ENCODE assay signal across 21 cellular contexts in the genomic region with DNA sequence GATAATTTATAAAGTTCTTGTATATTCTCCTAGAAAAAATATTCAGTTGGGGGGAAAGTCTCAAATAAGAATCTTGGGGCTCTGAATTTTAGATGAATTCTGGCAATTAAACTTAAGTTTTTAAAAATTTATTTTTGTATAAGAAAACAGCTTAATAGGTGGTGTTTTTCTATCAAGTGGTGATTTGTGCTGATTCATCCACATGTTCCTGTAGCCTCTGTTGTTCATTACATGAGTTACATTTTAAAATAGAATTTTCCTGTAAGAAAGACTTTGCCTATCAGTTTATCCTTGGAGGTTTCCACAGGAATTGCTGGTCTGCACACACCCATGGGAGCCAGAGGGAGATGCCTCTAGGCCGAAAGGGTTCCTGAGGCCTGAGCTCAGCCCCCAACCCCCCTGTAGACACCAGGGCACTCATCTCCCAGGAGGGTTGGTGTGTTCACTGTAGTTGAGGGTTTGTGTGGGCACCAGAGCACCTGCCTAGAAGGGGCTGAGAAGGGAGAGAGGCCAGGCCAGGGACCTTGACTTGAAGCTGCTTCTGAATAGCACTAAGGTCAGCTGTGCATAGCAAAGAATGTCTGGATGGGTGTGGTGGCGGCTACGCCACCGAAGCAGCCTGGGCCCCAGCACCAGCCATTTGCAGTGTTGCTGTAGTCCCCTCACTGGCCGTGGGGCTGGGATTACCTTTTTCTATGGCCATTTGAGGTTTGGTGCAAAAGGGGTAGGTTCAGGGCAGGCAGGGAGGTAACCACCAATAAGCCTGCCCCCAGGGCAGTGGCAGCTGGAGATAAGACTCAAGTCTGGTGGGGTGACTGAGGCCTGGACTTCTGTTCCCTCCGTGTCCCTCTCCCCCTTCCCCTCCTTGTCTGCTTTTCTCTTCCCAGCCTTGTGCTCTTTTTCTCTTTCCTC. TPM values are rescaled to one million over a fixed set of nuclear protein-coding genes. Genes with fewer than 3 reads are reported as not detected.
DNase-seq lines count a peak whose midpoint lies in the region; ATAC-seq lines count a peak whose summit lies in the region.
"Had no signal": no experiment of that assay in that cellular context is flagged by ENCODE, and none has a peak within 500 bp of the region (broad histone marks: within the 10 kb centered on the region; RNA-seq: fewer than 3 reads in every experiment).

No MANE protein-coding gene starts in this region.

- DNase-seq in stimulated activated naive CD8-positive, alpha-beta T cell treated with anti-CD3 and anti-CD28 coated beads, Interleukin-15, Interleukin-2, amounts not matched to agents 100 U/mL and 50 U/mL, for 24 hours, result no peak
- DNase-seq in stimulated activated naive CD8-positive, alpha-beta T cell treated with anti-CD3 and anti-CD28 coated beads, Interleukin-15, amount 100 ng/mL, for 72 hours, result no peak
- DNase-seq in central memory CD8-positive, alpha-beta T cell (ENCODE audit: low spot score in 2 of 2), result no peak
- DNase-seq in myocyte (ENCODE audit: low read depth), result peak; percentile 95
- DNase-seq in SK-N-DZ (ENCODE audit: low spot score), result no peak
- DNase-seq: activated CD4-positive, alpha-beta T cell treated with anti-CD3 and anti-CD28 coated beads for 4 hours; activated CD8-positive, alpha-beta memory T cell treated with anti-CD3 and anti-CD28 coated beads, Interleukin-2, amount 10 ng/mL, durations not matched to agents 7 days and 5 days; adrenal gland; heart left ventricle; left ventricle myocardium superior; NCI-H1105; NCI-H446; PC-3; SHP77 treated with DMSO at 0.1 percent for 48 hours; small intestine; stimulated activated CD4-positive, alpha-beta T cell treated with anti-CD3 and anti-CD28 coated beads, Interleukin-2, amount 100 ng/mL, for 48 hours; stimulated activated naive CD4-positive, alpha-beta T cell treated with Interleukin-2 at 50 U/mL for 16 hours; T-cell had no signal

- H3K4me3 Mint-ChIP-seq in stimulated activated naive CD8-positive, alpha-beta T cell treated with anti-CD3 and anti-CD28 coated beads, Interleukin-15, amount 100 ng/mL, for 72 hours, result no peak overlapping the region
- H3K4me3 Mint-ChIP-seq in central memory CD8-positive, alpha-beta T cell, result no peak overlapping the region
- H3K4me3 Mint-ChIP-seq: activated CD8-positive, alpha-beta memory T cell treated with anti-CD3 and anti-CD28 coated beads, Interleukin-2, amount 10 ng/mL, durations not matched to agents 7 days and 5 days; T-cell had no signal

- peaks cover 26% of the 10 kb centered on the region for H3K36me3 Mint-ChIP-seq in central memory CD8-positive, alpha-beta T cell (ENCODE audit: insufficient read depth)

- no peaks in the 10 kb centered on the region for H3K27me3 Mint-ChIP-seq in stimulated activated naive CD8-positive, alpha-beta T cell treated with anti-CD3 and anti-CD28 coated beads, Interleukin-15, amount 100 ng/mL, for 72 hours
- no peaks in the 10 kb centered on the region for H3K27me3 Mint-ChIP-seq in central memory CD8-positive, alpha-beta T cell
- H3K27me3 Mint-ChIP-seq: activated CD8-positive, alpha-beta memory T cell treated with anti-CD3 and anti-CD28 coated beads, Interleukin-2, amount 10 ng/mL, durations not matched to agents 7 days and 5 days; T-cell had no signal

- no peaks in the 10 kb centered on the region for H3K4me1 Mint-ChIP-seq in stimulated activated naive CD8-positive, alpha-beta T cell treated with anti-CD3 and anti-CD28 coated beads, Interleukin-15, amount 100 ng/mL, for 72 hours
- no peaks in the 10 kb centered on the region for H3K4me1 Mint-ChIP-seq in central memory CD8-positive, alpha-beta T cell
- H3K4me1 Mint-ChIP-seq: T-cell had no signal

- ATAC-seq in stimulated activated naive CD8-positive, alpha-beta T cell treated with anti-CD3 and anti-CD28 coated beads, Interleukin-15, Interleukin-2, amounts not matched to agents 100 U/mL and 50 U/mL, for 24 hours, result peak; percentile 3
- ATAC-seq in stimulated activated naive CD8-positive, alpha-beta T cell treated with anti-CD3 and anti-CD28 coated beads, Interleukin-15, amount 100 ng/mL, for 72 hours, result no peak
- ATAC-seq in central memory CD8-positive, alpha-beta T cell (replicated peaks; ENCODE audit: extremely low read depth, poor library complexity, severe bottlenecking), result no peak
- ATAC-seq in HG03045 (IDR thresholded peaks at IDR 0.05; ENCODE audit: unreplicated experiment), result no peak
- ATAC-seq in GM18868 (IDR thresholded peaks at IDR 0.05; ENCODE audit: unreplicated experiment), result no peak
- ATAC-seq in HG02763 (IDR thresholded peaks at IDR 0.05; ENCODE audit: unreplicated experiment), result no peak
- ATAC-seq: activated CD8-positive, alpha-beta memory T cell treated with anti-CD3 and anti-CD28 coated beads, Interleukin-2, amount 10 ng/mL, durations not matched to agents 7 days and 5 days; left ventricle myocardium superior; PC-3; T-cell had no signal

- no peaks in the 10 kb centered on the region for H3K9me3 Mint-ChIP-seq in stimulated activated naive CD8-positive, alpha-beta T cell treated with anti-CD3 and anti-CD28 coated beads, Interleukin-15, amount 100 ng/mL, for 72 hours
- no peaks in the 10 kb centered on the region for H3K9me3 Mint-ChIP-seq in central memory CD8-positive, alpha-beta T cell
- H3K9me3 Mint-ChIP-seq: T-cell had no signal

- H3K27ac Mint-ChIP-seq in stimulated activated naive CD8-positive, alpha-beta T cell treated with anti-CD3 and anti-CD28 coated beads, Interleukin-15, amount 100 ng/mL, for 72 hours, result peak overlapping the region in 1 of 2 donors; percentile 43
- peak overlapping the region; percentile 61 for H3K27ac Mint-ChIP-seq in central memory CD8-positive, alpha-beta T cell (ENCODE audit: low read depth)
- H3K27ac Mint-ChIP-seq: activated CD8-positive, alpha-beta memory T cell treated with anti-CD3 and anti-CD28 coated beads, Interleukin-2, amount 10 ng/mL, durations not matched to agents 7 days and 5 days had no signal

RNA-seq across cellular contexts. Expression of gene DNAJA4, which starts 11.9 kb away (rescaled TPM):
- total RNA-seq in myocyte, result 9.8 and 11.6 TPM in 2 replicates
- 7.7 TPM for polyA plus RNA-seq in myocyte (2012)
- 0.09 and 0.29 TPM in 2 replicates for polyA plus RNA-seq in SK-N-DZ (2014; cell fraction: cytosol; rRNA removed)
- polyA plus RNA-seq in SK-N-DZ (2014; cell fraction: nucleus; rRNA removed), result 0.52 and 1.0 TPM in 2 replicates

RNA-seq across cellular contexts. Expression of gene SKIC8, which starts 23.1 kb away (rescaled TPM):
- 49.5 and 56.8 TPM in 2 replicates for total RNA-seq in myocyte
- polyA plus RNA-seq in myocyte (2012), result 70.5 TPM
- 110 and 148 TPM in 2 replicates for polyA plus RNA-seq in SK-N-DZ (2014; cell fraction: cytosol; rRNA removed)
- polyA plus RNA-seq in SK-N-DZ (2014; cell fraction: nucleus; rRNA removed), result 102 and 133 TPM in 2 replicates

RNA-seq across cellular contexts. Expression of gene ACSBG1, which starts 41.9 kb away (rescaled TPM):
- total RNA-seq in myocyte, result 2.9 and 5.2 TPM in 2 replicates
- polyA plus RNA-seq in myocyte (2012), result 0.68 TPM
- polyA plus RNA-seq in SK-N-DZ (2014; cell fraction: cytosol; rRNA removed), result 0.08 and 0.20 TPM in 2 replicates
- polyA plus RNA-seq in SK-N-DZ (2014; cell fraction: nucleus; rRNA removed), result 0.12 and 0.20 TPM in 2 replicates
- total RNA-seq: T-cell had no signal
